Comparison of ENCODE assay signal across 8 cellular contexts in the genomic region with DNA sequence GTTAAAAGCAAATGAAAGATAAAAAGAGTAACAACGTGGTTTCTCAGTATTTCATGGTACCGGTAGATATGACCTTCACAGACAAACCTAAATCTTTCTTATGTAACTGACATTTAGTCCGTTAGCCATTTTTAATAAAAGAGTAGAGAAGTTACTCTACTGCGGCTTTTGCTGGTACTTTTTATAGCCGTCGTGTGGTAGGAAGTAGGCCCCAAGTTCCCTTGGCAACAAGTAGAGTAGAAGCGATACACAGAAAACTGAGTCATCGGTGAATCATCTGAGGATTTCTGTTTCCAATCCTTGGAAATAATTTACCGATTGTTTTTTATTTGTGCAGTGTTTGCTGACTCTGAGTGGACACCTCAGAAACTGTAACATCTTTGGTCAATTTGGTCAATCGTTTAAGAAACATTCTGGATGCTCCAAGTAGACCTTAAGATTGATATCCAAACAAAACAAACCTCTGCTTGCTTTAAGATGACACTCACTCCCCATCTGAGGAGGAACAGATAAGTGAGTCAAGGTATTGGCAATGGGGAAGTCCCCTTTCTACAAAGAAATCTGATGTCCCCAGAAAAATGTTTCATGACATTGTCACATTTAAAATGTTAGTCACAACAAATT.
A peak's percentile ranks its signal among the peaks of the same experiment; 100 is the strongest.
DNase-seq lines count a peak whose midpoint lies in the region; ATAC-seq and TF ChIP-seq lines count a peak whose summit lies in the region.

No MANE protein-coding gene starts in this region.

- H3K9me3 ChIP-seq in DOHH2 (ENCODE audit: control insufficient read depth, insufficient read depth, low read length) (no peaks in the 10 kb centered on the region), upper lobe of right lung (no peaks in the 10 kb centered on the region)

- ATAC-seq in GM21619 (IDR thresholded peaks at IDR 0.05; ENCODE audit: unreplicated experiment): peak; percentile 99
- ATAC-seq in upper lobe of right lung: peak; percentile 95

- TF ChIP-seq CTCF in DOHH2 (IDR thresholded peaks at IDR 0.05; ENCODE audit: low read depth, low read length, poor library complexity, severe bottlenecking) (no peak), upper lobe of right lung (IDR thresholded peaks at IDR 0.05) (no peak)

- in situ Hi-C loops in KBM-7 (cut with MboI; ENCODE audit: low pct_unique_long_range_greater_than_20kb, low sequenced_read_pairs): no loop called here

- no peaks in the 10 kb centered on the region for H3K9me2 ChIP-seq in DOHH2 (replicated peaks; ENCODE audit: control insufficient read depth, low read length)

- intact Hi-C loops in upper lobe of right lung (cut with DNase I): no loop called here

- H3K79me2 ChIP-seq in DOHH2 (ENCODE audit: control insufficient read depth, low read length): no peaks in the 10 kb centered on the region

- no peak overlapping the region for H3K27ac ChIP-seq in DOHH2 (ENCODE audit: low read depth, low read length)
- H3K27ac ChIP-seq in upper lobe of right lung: peak overlapping the region; percentile 75

- H3K4me1 ChIP-seq in DOHH2 (ENCODE audit: control insufficient read depth, low read length): peaks cover 16% of the 10 kb centered on the region
- H3K4me1 ChIP-seq in upper lobe of right lung: peaks cover 7% of the 10 kb centered on the region

- peak overlapping the region; percentile 50 for H3K4me2 ChIP-seq in DOHH2 (ENCODE audit: low read length)

- DNase-seq in KBM-7: peak; percentile 91
- DNase-seq in activated CD4-positive, alpha-beta T cell treated with anti-CD3 and anti-CD28 coated beads for 48 hours: peak; percentile 61
- peak; percentile 13 for DNase-seq in effector CD8-positive, alpha-beta T cell (lab: John Stamatoyannopoulos, UW)
- DNase-seq in non-pigmented ciliary epithelial cell (ENCODE audit: low read depth): peak; percentile 76
- DNase-seq in upper lobe of right lung: no peak
- no peak for DNase-seq in mesenteric fat pad (ENCODE audit: low spot score)

- H3K36me3 ChIP-seq in DOHH2 (ENCODE audit: control insufficient read depth, low read length) (no peaks in the 10 kb centered on the region), upper lobe of right lung (no peaks in the 10 kb centered on the region)

- H3F3A ChIP-seq in DOHH2 (ENCODE audit: control insufficient read depth, insufficient read depth): no peaks in the 10 kb centered on the region

- no peaks in the 10 kb centered on the region for H4K20me1 ChIP-seq in DOHH2 (ENCODE audit: control insufficient read depth, insufficient read depth, low read depth, low read length)

- H3K27me3 ChIP-seq in DOHH2 (ENCODE audit: control insufficient read depth, low read length): no peaks in the 10 kb centered on the region
- H3K27me3 ChIP-seq in upper lobe of right lung: no peaks in the 10 kb centered on the region

- H3K4me3 ChIP-seq in DOHH2 (ENCODE audit: low read length) (peak overlapping the region; percentile 35), upper lobe of right lung (no peak overlapping the region)

Comparison
In these comparisons a context has a peak if more than half of its experiments do, and no peak if none do; other contexts are left out.
1. DNase-seq: peak in KBM-7 (single experiment), activated CD4-positive, alpha-beta T cell treated with anti-CD3 and anti-CD28 coated beads for 48 hours (single experiment), effector CD8-positive, alpha-beta T cell (single experiment) and non-pigmented ciliary epithelial cell (single experiment); none in upper lobe of right lung (single experiment) and mesenteric fat pad (single experiment).